In the genomic region with DNA sequence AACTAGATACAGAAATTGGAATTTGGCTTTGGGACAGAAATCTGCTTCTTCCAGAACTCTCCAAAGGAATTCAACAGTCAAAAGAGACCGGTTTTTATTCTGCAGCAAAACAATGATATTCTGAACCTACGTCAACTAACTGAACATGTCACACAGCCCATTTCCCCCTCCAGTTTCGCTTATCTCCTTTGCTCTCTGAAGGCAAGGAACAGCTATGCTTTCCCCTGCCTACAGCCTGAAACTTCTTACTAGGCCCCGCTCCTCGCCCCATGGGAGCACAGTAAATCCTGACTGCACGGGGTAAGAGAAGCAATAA, we compare ENCODE assay signal across 8 cellular contexts. TPM values are rescaled to one million over a fixed set of nuclear protein-coding genes. Genes with fewer than 3 reads are reported as not detected.
DNase-seq lines count a peak whose midpoint lies in the region; ATAC-seq, FAIRE-seq and TF ChIP-seq lines count a peak whose summit lies in the region.

No MANE protein-coding gene starts in this region.

- intact Hi-C loops in activated CD8-positive, alpha-beta T cell treated with anti-CD3 and anti-CD28 coated beads for 36 hours (cut with micrococcal nuclease): no loop called here
- intact Hi-C loops in testis (cut with DNase I; ENCODE audit: low total_unique reads): no loop called here

- POLR2A ChIA-PET in A549 (lab: Yijun Ruan, JAX): interaction anchor here (1.0 to 1.3 kb wide), 3 partner anchors 10 to 92 kb away, joined by 5 to 7 read pairs (median 5); partner anchors contain the start of gene RFESD
- POLR2A ChIA-PET in activated CD8-positive, alpha-beta T cell treated with anti-CD3 and anti-CD28 coated beads for 36 hours (lab: Charles Lee): interaction anchor here (0.6 to 1.6 kb wide), 2 partner anchors 9 to 71 kb away, joined by 3 to 5 read pairs; no protein-coding TSS in a partner anchor

- peak overlapping the region; percentile 68 for H3K4me3 ChIP-seq in A549
- H3K4me3 ChIP-seq in keratinocyte (ENCODE audit: control insufficient read depth in 2 of 3, extremely low read depth in 1 of 3, insufficient read depth in 2 of 3, low read depth in 1 of 3, low read length in 3 of 3): peak overlapping the region; percentile 85 to 95 (median 88)
- H3K4me3 ChIP-seq in testis: peak overlapping the region; percentile 80 to 95

- CTCF ChIA-PET in A549 (lab: Yijun Ruan, JAX): interaction anchor here (0.6 to 0.8 kb wide), 2 partner anchors 10 to 69 kb away, joined by 3 to 4 read pairs; no protein-coding TSS in a partner anchor
- CTCF ChIA-PET in activated CD8-positive, alpha-beta T cell treated with anti-CD3 and anti-CD28 coated beads for 36 hours (lab: Charles Lee): interaction anchor here (1.0 to 1.6 kb wide), 2 partner anchors 10 to 83 kb away, joined by 4 to 6 read pairs; no protein-coding TSS in a partner anchor

- no peak for TF ChIP-seq RAD21 in A549 (conservative IDR thresholded peaks at IDR 0.05 in 1 of 2, IDR thresholded peaks at IDR 0.05 in 1 of 2)

- 1% methylated on average over 6 of the region's 6 CpGs for WGBS in A549 (ENCODE audit: missing lambda C conversion rate)
- 0% methylated on average over 3 to 6 of the region's 6 CpGs for WGBS in testis, 2 donors

- dilution Hi-C loops in keratinocyte (cut with MboI; ENCODE audit: extremely low pct_ligation_motif_present, low sequenced_read_pairs): no loop called here

- H3K9me3 ChIP-seq in A549 (no peaks in the 10 kb centered on the region), keratinocyte (ENCODE audit: control insufficient read depth, low read depth, low read length) (no peaks in the 10 kb centered on the region), testis (no peaks in the 10 kb centered on the region)

- DNase-seq in A549 (ENCODE audit: low read depth in 1 of 2, low spot score in 1 of 2) (no peak), keratinocyte (ENCODE audit: low read depth, low spot score) (no peak), testis (no peak), GM10266 (ENCODE audit: extremely low spot score) (no peak), GM19238 (ENCODE audit: insufficient read length, low spot score) (no peak)
- no peak for DNase-seq in activated CD8-positive, alpha-beta T cell treated with anti-CD3 and anti-CD28 coated beads for 36 hours

- H3K27ac ChIP-seq in A549 (peak overlapping the region; percentile 82 to 87), keratinocyte (ENCODE audit: control insufficient read depth, insufficient read depth, low read length) (peak overlapping the region; percentile 94), testis (peak overlapping the region; percentile 85 to 88)

- H3K4me2 ChIP-seq in A549 (peak overlapping the region; percentile 82), keratinocyte (ENCODE audit: control insufficient read depth, extremely low read depth, insufficient read depth, low read depth, low read length) (peak overlapping the region; percentile 98)

- peaks cover 11% of the 10 kb centered on the region for H3K36me3 Mint-ChIP-seq in activated CD8-positive, alpha-beta T cell treated with anti-CD3 and anti-CD28 coated beads for 36 hours (ENCODE audit: low read depth)

- H3K4me1 ChIP-seq in A549 (peaks cover 13% of the 10 kb centered on the region), keratinocyte (ENCODE audit: control insufficient read depth, extremely low read depth, insufficient read depth, low read length) (peaks cover 11% of the 10 kb centered on the region), testis (peaks cover 8% of the 10 kb centered on the region)

- H3K27me3 ChIP-seq in keratinocyte (ENCODE audit: control insufficient read depth, extremely low read depth, insufficient read depth, low read length) (no peaks in the 10 kb centered on the region), testis (no peaks in the 10 kb centered on the region)

- TF ChIP-seq POLR2A in A549 (IDR thresholded peaks at IDR 0.05; ENCODE audit: low read length) (no peak), testis (IDR thresholded peaks at IDR 0.05) (no peak)

- peak overlapping the region; percentile 92 for H3K9ac ChIP-seq in keratinocyte (ENCODE audit: control insufficient read depth, extremely low read depth, insufficient read depth, low read length)

- TF ChIP-seq CTCF in A549 (IDR thresholded peaks at IDR 0.05): no peak
- TF ChIP-seq CTCF in activated CD8-positive, alpha-beta T cell treated with anti-CD3 and anti-CD28 coated beads for 36 hours (IDR thresholded peaks at IDR 0.05): no peak
- TF ChIP-seq CTCF in keratinocyte (optimal IDR thresholded peaks at IDR 0.05 in 1 of 3, IDR thresholded peaks at IDR 0.05 in 1 of 3, conservative IDR thresholded peaks at IDR 0.05 in 1 of 3; ENCODE audit: extremely low read depth in 1 of 3, insufficient read depth in 2 of 3, low read length in 3 of 3): no peak
- TF ChIP-seq CTCF in testis (IDR thresholded peaks at IDR 0.05): no peak
- no peak for TF ChIP-seq CTCF in GM10266 (IDR thresholded peaks at IDR 0.05; ENCODE audit: control insufficient read depth, insufficient read depth, low read depth, missing control alignments)

- TF ChIP-seq EP300 in A549 (IDR thresholded peaks at IDR 0.05): no peak

- FAIRE-seq in A549 (lab: Jason Lieb, UNC) (no peak), keratinocyte (lab: Jason Lieb, UNC) (no peak)

- no peaks in the 10 kb centered on the region for H3K27me3 Mint-ChIP-seq in activated CD8-positive, alpha-beta T cell treated with anti-CD3 and anti-CD28 coated beads for 36 hours

- peaks cover 2% of the 10 kb centered on the region for H3K9me1 ChIP-seq in keratinocyte (ENCODE audit: control insufficient read depth, extremely low read depth, insufficient read depth, low read length)

- peak overlapping the region; percentile 91 for H3K27ac Mint-ChIP-seq in activated CD8-positive, alpha-beta T cell treated with anti-CD3 and anti-CD28 coated beads for 36 hours

- H3K4me1 Mint-ChIP-seq in activated CD8-positive, alpha-beta T cell treated with anti-CD3 and anti-CD28 coated beads for 36 hours (ENCODE audit: low read depth): peaks cover 35% of the 10 kb centered on the region

- H3K79me2 ChIP-seq in keratinocyte (ENCODE audit: control insufficient read depth, insufficient read depth, low read length): peaks cover 44% of the 10 kb centered on the region

- ATAC-seq in A549 (peak; percentile 60 to 65), GM19025 (IDR thresholded peaks at IDR 0.05; ENCODE audit: low read depth, unreplicated experiment) (peak; percentile 4), HG03280 (IDR thresholded peaks at IDR 0.05; ENCODE audit: unreplicated experiment) (peak; percentile 28)
- peak; percentile 35 for ATAC-seq in activated CD8-positive, alpha-beta T cell treated with anti-CD3 and anti-CD28 coated beads for 36 hours

- H3K36me3 ChIP-seq in keratinocyte (ENCODE audit: control insufficient read depth in 2 of 2, extremely low read depth in 1 of 2, insufficient read depth in 2 of 2, low read length in 2 of 2): peaks cover 0 to 2% of the 10 kb centered on the region in 2 experiments
- H3K36me3 ChIP-seq in testis (ENCODE audit: low read depth, missing control alignments): no peaks in the 10 kb centered on the region

- H3K4me3 Mint-ChIP-seq in activated CD8-positive, alpha-beta T cell treated with anti-CD3 and anti-CD28 coated beads for 36 hours: peak overlapping the region; percentile 85

- no peaks in the 10 kb centered on the region for H4K20me1 ChIP-seq in keratinocyte (ENCODE audit: control insufficient read depth, extremely low read depth, insufficient read depth, low read length)

- H3K9me3 Mint-ChIP-seq in activated CD8-positive, alpha-beta T cell treated with anti-CD3 and anti-CD28 coated beads for 36 hours: no peaks in the 10 kb centered on the region

- peak overlapping the region; percentile 94 for H2AFZ ChIP-seq in keratinocyte (ENCODE audit: control insufficient read depth, low read length)

TF ChIP-seq in A549, 52 proteins besides CTCF, POLR2A, EP300 and RAD21 (continues in another document):
- TF ChIP-seq CBX2 (IDR thresholded peaks at IDR 0.05; ENCODE audit: borderline replicate concordance, low read depth): no peak

RNA-seq across cellular contexts. Expression of gene SKIC3, which starts 0.5 kb away (rescaled TPM):
- polyA plus RNA-seq in A549 (2011; rRNA removed) (74.1 and 91.3 TPM in 2 replicates), A549 (2017; fragmentation: RNase III; extraction: RNeasy Plus Mini Kit Qiagen cat#74134 plus additional on column Dnase treatment) (33.7 to 35.5 TPM (median 34.0 TPM) in 3 replicates), keratinocyte (37.1 to 63.8 TPM (median 44.9 TPM) in 3 replicates), testis (ENCODE audit: insufficient read depth, low read depth, low replicate concordance) (10.3 TPM)
- 10.3 and 11.2 TPM in 2 replicates for polyA plus RNA-seq in A549 (2012; cell fraction: cytosol; rRNA removed)
- polyA plus RNA-seq in A549 (2012; cell fraction: nucleus; rRNA removed): 12.2 and 16.3 TPM in 2 replicates
- polyA minus RNA-seq in A549 (2011; rRNA and poly(A)+ RNA removed): 22.6 and 26.3 TPM in 2 replicates
- 10 to 100 TPM; 68.2 to 70.0 TPM for total RNA-seq in activated CD8-positive, alpha-beta T cell treated with anti-CD3 and anti-CD28 coated beads for 36 hours
- polyA plus RNA-seq in keratinocyte (2011; ENCODE audit: low read depth): 37.5 TPM
- polyA plus RNA-seq in keratinocyte (2011; cell fraction: cytosol; rRNA removed): 20.9 and 46.3 TPM in 2 replicates
- 47.6 and 63.7 TPM in 2 replicates for polyA plus RNA-seq in keratinocyte (2011; cell fraction: nucleus; rRNA removed)
- 23.6 and 39.4 TPM in 2 replicates for polyA plus RNA-seq in keratinocyte (2012; ENCODE audit: low replicate concordance)
- 14.3 to 121 TPM (median 58.2 TPM) in 3 replicates for polyA minus RNA-seq in keratinocyte
- 42.6 TPM for polyA minus RNA-seq in keratinocyte (2011; cell fraction: cytosol; rRNA and poly(A)+ RNA removed)
- 58.7 and 119 TPM in 2 replicates for polyA minus RNA-seq in keratinocyte (2011; cell fraction: nucleus; rRNA and poly(A)+ RNA removed)
- total RNA-seq in testis: 10 to 100 TPM; 45.8 to 50.6 TPM

RNA-seq across cellular contexts. Expression of gene ARSK, which starts 0.6 kb away (rescaled TPM):
- 12.5 and 14.0 TPM in 2 replicates for polyA plus RNA-seq in A549 (2011; rRNA removed)
- 3.7 and 4.0 TPM in 2 replicates for polyA plus RNA-seq in A549 (2012; cell fraction: cytosol; rRNA removed)
- polyA plus RNA-seq in A549 (2012; cell fraction: nucleus; rRNA removed): 1.9 and 2.6 TPM in 2 replicates
- polyA plus RNA-seq in A549 (2017; fragmentation: RNase III; extraction: RNeasy Plus Mini Kit Qiagen cat#74134 plus additional on column Dnase treatment): 5.6 to 7.0 TPM (median 6.7 TPM) in 3 replicates
- 3.5 and 4.0 TPM in 2 replicates for polyA minus RNA-seq in A549 (2011; rRNA and poly(A)+ RNA removed)
- total RNA-seq in activated CD8-positive, alpha-beta T cell treated with anti-CD3 and anti-CD28 coated beads for 36 hours: 1 to 10 TPM; 4.9 to 5.0 TPM
- polyA plus RNA-seq in keratinocyte: 6.4 to 9.3 TPM (median 6.7 TPM) in 3 replicates
- polyA plus RNA-seq in keratinocyte (2011; ENCODE audit: low read depth): 3.4 TPM
- polyA plus RNA-seq in keratinocyte (2011; cell fraction: cytosol; rRNA removed): 2.7 and 5.3 TPM in 2 replicates
- polyA plus RNA-seq in keratinocyte (2011; cell fraction: nucleus; rRNA removed): 9.6 and 13.0 TPM in 2 replicates
- 3.4 and 5.7 TPM in 2 replicates for polyA plus RNA-seq in keratinocyte (2012; ENCODE audit: low replicate concordance)
- 0.36 to 5.8 TPM (median 4.2 TPM) in 3 replicates for polyA minus RNA-seq in keratinocyte
- 4.6 TPM for polyA minus RNA-seq in keratinocyte (2011; cell fraction: cytosol; rRNA and poly(A)+ RNA removed)
- 7.3 and 12.3 TPM in 2 replicates for polyA minus RNA-seq in keratinocyte (2011; cell fraction: nucleus; rRNA and poly(A)+ RNA removed)
- total RNA-seq in testis: 1 to 10 TPM; 5.8 to 6.8 TPM
- 2.4 TPM for polyA plus RNA-seq in testis (ENCODE audit: insufficient read depth, low read depth, low replicate concordance)

Comparison
In these comparisons a context has a peak if more than half of its experiments do, and no peak if none do; other contexts are left out.
1. ATAC-seq: peak in every context shown above with its lines; median percentile 62 in A549; 35 in activated CD8-positive, alpha-beta T cell treated with anti-CD3 and anti-CD28 coated beads for 36 hours; 28 in HG03280; 4 in GM19025.